1 cellular context compared by ENCODE assay signal in genomic region chr1:9495854-9496374, GRCh38.
TF ChIP-seq lines count a peak whose summit lies in the region.

No MANE protein-coding gene starts in this region.

TF ChIP-seq in GM12878, 131 proteins besides CTCF, POLR2A, EP300 and RAD21:
- no peak for TF ChIP-seq TAF1 (IDR thresholded peaks at IDR 0.05; ENCODE audit: borderline replicate concordance, low read depth, low read length)
- TF ChIP-seq SIN3A (IDR thresholded peaks at IDR 0.05; ENCODE audit: low read depth, low read length), result no peak
- no peak for TF ChIP-seq CEBPB (IDR thresholded peaks at IDR 0.05; ENCODE audit: borderline replicate concordance in 1 of 2, low read depth in 2 of 2, low read length in 2 of 2)
- TF ChIP-seq, protein P1, sequence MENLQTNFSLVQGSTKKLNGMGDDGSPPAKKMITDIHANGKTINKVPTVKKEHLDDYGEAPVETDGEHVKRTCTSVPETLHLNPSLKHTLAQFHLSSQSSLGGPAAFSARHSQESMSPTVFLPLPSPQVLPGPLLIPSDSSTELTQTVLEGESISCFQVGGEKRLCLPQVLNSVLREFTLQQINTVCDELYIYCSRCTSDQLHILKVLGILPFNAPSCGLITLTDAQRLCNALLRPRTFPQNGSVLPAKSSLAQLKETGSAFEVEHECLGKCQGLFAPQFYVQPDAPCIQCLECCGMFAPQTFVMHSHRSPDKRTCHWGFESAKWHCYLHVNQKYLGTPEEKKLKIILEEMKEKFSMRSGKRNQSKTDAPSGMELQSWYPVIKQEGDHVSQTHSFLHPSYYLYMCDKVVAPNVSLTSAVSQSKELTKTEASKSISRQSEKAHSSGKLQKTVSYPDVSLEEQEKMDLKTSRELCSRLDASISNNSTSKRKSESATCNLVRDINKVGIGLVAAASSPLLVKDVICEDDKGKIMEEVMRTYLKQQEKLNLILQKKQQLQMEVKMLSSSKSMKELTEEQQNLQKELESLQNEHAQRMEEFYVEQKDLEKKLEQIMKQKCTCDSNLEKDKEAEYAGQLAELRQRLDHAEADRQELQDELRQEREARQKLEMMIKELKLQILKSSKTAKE (IDR thresholded peaks at IDR 0.05; ENCODE audit: low read depth, poor library complexity, severe bottlenecking), result no peak
- TF ChIP-seq, protein P2, sequence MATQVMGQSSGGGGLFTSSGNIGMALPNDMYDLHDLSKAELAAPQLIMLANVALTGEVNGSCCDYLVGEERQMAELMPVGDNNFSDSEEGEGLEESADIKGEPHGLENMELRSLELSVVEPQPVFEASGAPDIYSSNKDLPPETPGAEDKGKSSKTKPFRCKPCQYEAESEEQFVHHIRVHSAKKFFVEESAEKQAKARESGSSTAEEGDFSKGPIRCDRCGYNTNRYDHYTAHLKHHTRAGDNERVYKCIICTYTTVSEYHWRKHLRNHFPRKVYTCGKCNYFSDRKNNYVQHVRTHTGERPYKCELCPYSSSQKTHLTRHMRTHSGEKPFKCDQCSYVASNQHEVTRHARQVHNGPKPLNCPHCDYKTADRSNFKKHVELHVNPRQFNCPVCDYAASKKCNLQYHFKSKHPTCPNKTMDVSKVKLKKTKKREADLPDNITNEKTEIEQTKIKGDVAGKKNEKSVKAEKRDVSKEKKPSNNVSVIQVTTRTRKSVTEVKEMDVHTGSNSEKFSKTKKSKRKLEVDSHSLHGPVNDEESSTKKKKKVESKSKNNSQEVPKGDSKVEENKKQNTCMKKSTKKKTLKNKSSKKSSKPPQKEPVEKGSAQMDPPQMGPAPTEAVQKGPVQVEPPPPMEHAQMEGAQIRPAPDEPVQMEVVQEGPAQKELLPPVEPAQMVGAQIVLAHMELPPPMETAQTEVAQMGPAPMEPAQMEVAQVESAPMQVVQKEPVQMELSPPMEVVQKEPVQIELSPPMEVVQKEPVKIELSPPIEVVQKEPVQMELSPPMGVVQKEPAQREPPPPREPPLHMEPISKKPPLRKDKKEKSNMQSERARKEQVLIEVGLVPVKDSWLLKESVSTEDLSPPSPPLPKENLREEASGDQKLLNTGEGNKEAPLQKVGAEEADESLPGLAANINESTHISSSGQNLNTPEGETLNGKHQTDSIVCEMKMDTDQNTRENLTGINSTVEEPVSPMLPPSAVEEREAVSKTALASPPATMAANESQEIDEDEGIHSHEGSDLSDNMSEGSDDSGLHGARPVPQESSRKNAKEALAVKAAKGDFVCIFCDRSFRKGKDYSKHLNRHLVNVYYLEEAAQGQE (IDR thresholded peaks at IDR 0.05; ENCODE audit: low read depth, low read length), result no peak
- no peak for TF ChIP-seq BCL11A (IDR thresholded peaks at IDR 0.05; ENCODE audit: low read depth, low read length)
- TF ChIP-seq IKZF1 (conservative IDR thresholded peaks at IDR 0.05), result no peak
- TF ChIP-seq ZBED1 (IDR thresholded peaks at IDR 0.05; ENCODE audit: borderline replicate concordance), result no peak
- TF ChIP-seq, protein P3, sequence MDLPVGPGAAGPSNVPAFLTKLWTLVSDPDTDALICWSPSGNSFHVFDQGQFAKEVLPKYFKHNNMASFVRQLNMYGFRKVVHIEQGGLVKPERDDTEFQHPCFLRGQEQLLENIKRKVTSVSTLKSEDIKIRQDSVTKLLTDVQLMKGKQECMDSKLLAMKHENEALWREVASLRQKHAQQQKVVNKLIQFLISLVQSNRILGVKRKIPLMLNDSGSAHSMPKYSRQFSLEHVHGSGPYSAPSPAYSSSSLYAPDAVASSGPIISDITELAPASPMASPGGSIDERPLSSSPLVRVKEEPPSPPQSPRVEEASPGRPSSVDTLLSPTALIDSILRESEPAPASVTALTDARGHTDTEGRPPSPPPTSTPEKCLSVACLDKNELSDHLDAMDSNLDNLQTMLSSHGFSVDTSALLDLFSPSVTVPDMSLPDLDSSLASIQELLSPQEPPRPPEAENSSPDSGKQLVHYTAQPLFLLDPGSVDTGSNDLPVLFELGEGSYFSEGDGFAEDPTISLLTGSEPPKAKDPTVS (IDR thresholded peaks at IDR 0.05; ENCODE audit: low read depth, low read length), result no peak
- TF ChIP-seq PRDM15 (CRISPR knock-in tag; IDR thresholded peaks at IDR 0.05), result no peak
- no peak for TF ChIP-seq BMI1 (IDR thresholded peaks at IDR 0.05; ENCODE audit: borderline replicate concordance)
- TF ChIP-seq MYB (IDR thresholded peaks at IDR 0.05; ENCODE audit: borderline replicate concordance, low read depth, low read length), result no peak
- no peak for TF ChIP-seq SREBF1 (IDR thresholded peaks at IDR 0.05; ENCODE audit: low read length)
- no peak for TF ChIP-seq MEF2A (IDR thresholded peaks at IDR 0.05; ENCODE audit: insufficient read depth, low read depth, low read length)
- TF ChIP-seq CBX5 (IDR thresholded peaks at IDR 0.05; ENCODE audit: low read depth), result no peak
- TF ChIP-seq KAT2A (conservative IDR thresholded peaks at IDR 0.05; ENCODE audit: control insufficient read depth, low read depth, low read length), result no peak
- no peak for TF ChIP-seq MXI1 (IDR thresholded peaks at IDR 0.05; ENCODE audit: low read depth, low read length)
- TF ChIP-seq, protein P4, sequence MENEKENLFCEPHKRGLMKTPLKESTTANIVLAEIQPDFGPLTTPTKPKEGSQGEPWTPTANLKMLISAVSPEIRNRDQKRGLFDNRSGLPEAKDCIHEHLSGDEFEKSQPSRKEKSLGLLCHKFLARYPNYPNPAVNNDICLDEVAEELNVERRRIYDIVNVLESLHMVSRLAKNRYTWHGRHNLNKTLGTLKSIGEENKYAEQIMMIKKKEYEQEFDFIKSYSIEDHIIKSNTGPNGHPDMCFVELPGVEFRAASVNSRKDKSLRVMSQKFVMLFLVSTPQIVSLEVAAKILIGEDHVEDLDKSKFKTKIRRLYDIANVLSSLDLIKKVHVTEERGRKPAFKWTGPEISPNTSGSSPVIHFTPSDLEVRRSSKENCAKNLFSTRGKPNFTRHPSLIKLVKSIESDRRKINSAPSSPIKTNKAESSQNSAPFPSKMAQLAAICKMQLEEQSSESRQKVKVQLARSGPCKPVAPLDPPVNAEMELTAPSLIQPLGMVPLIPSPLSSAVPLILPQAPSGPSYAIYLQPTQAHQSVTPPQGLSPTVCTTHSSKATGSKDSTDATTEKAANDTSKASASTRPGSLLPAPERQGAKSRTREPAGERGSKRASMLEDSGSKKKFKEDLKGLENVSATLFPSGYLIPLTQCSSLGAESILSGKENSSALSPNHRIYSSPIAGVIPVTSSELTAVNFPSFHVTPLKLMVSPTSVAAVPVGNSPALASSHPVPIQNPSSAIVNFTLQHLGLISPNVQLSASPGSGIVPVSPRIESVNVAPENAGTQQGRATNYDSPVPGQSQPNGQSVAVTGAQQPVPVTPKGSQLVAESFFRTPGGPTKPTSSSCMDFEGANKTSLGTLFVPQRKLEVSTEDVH (IDR thresholded peaks at IDR 0.05; ENCODE audit: low read depth, partially characterized antibody), result no peak
- no peak for TF ChIP-seq EED (IDR thresholded peaks at IDR 0.05; ENCODE audit: low read depth)
- TF ChIP-seq SUZ12 (IDR thresholded peaks at IDR 0.05; ENCODE audit: unreplicated experiment), result no peak
